ENCODE assay signal across 1 cellular context in the genomic region with DNA sequence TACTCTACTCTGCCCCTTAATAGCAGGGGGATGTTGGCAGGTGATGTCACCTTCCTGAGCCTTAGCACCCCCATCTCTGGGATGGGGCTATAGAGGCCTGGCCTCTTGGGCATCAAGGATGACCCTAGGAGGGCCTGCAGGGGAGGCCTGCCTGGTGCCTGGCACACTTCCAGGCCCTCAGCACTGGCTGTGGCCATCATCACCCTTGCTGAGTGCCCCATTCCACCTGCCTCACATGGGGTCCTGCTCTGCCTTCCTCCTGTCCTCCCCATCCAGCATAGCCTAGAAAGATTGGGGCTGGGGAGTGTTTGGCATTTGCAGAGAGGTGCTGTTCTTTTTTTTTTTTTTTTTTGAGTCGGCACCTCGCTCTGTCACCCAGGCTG.
TF ChIP-seq lines count a peak whose summit lies in the region.

No MANE protein-coding gene starts in this region.

TF ChIP-seq in IMR-90, 13 proteins besides CTCF, POLR2A, EP300 and RAD21:
- TF ChIP-seq BHLHE40 (IDR thresholded peaks at IDR 0.05; ENCODE audit: low read depth, low read length) (no peak), MAFK (IDR thresholded peaks at IDR 0.05; ENCODE audit: low read depth, low read length) (no peak)
TF ChIP-seq in IMR-90: peak in this region for 0.
